ENCODE assay signal across 9 cellular contexts in genomic region chr1:93848352-93848883, GRCh38. TPM values are rescaled to one million over a fixed set of nuclear protein-coding genes. Genes with fewer than 3 reads are reported as not detected.
A peak's percentile ranks its signal among the peaks of the same experiment; 100 is the strongest.
DNase-seq lines count a peak whose midpoint lies in the region; ATAC-seq and TF ChIP-seq lines count a peak whose summit lies in the region.
"Had no signal": no experiment of that assay in that cellular context is flagged by ENCODE, and none has a peak within 500 bp of the region (broad histone marks: within the 10 kb centered on the region; RNA-seq: fewer than 3 reads in every experiment).

No MANE protein-coding gene starts in this region.

- H3K4me1 ChIP-seq in left lung (peaks cover 7 to 39% of the 10 kb centered on the region in 2 donors), thyroid gland (peaks cover 6 to 9% of the 10 kb centered on the region in 2 donors)

- DNase-seq in activated CD8-positive, alpha-beta memory T cell treated with anti-CD3 and anti-CD28 coated beads, Interleukin-2, amount 10 ng/mL, durations not matched to agents 7 days and 5 days: no peak
- DNase-seq in activated CD8-positive, alpha-beta memory T cell treated with anti-CD3 and anti-CD28 coated beads for 24 hours: no peak
- no peak for DNase-seq in activated naive CD8-positive, alpha-beta T cell treated with anti-CD3 and anti-CD28 coated beads, Interleukin-2, amount 50 U/mL, for 24 hours
- DNase-seq in left lung (no peak), thyroid gland (no peak), CD1c-positive myeloid dendritic cell (ENCODE audit: extremely low spot score) (no peak), HuH-7.5 (ENCODE audit: low spot score) (no peak)
- DNase-seq: cortex of kidney had no signal

- H3K36me3 ChIP-seq in left lung (no peaks in the 10 kb centered on the region), thyroid gland (no peaks in the 10 kb centered on the region)

- no peak for TF ChIP-seq POLR2A in thyroid gland (IDR thresholded peaks at IDR 0.05)

- peaks cover 19% of the 10 kb centered on the region for H3K4me1 Mint-ChIP-seq in activated CD8-positive, alpha-beta memory T cell treated with anti-CD3 and anti-CD28 coated beads, Interleukin-2, amount 10 ng/mL, durations not matched to agents 7 days and 5 days
- H3K4me1 Mint-ChIP-seq in activated naive CD8-positive, alpha-beta T cell treated with anti-CD3 and anti-CD28 coated beads, Interleukin-2, amount 50 U/mL, for 24 hours: peaks cover 37% of the 10 kb centered on the region

- H3K4me3 ChIP-seq in left lung (peak overlapping the region; percentile 72 to 87), thyroid gland (replicated peaks in 1 of 3) (peak overlapping the region in 2 of 3 donors; percentile 66 to 78)

- H3K9me3 ChIP-seq in left lung: no peaks in the 10 kb centered on the region
- H3K9me3 ChIP-seq in thyroid gland: no peaks in the 10 kb centered on the region

- peak overlapping the region; percentile 93 for H3K27ac Mint-ChIP-seq in activated CD8-positive, alpha-beta memory T cell treated with anti-CD3 and anti-CD28 coated beads, Interleukin-2, amount 10 ng/mL, durations not matched to agents 7 days and 5 days
- H3K27ac Mint-ChIP-seq in activated naive CD8-positive, alpha-beta T cell treated with anti-CD3 and anti-CD28 coated beads, Interleukin-2, amount 50 U/mL, for 24 hours: peak overlapping the region; percentile 92

- TF ChIP-seq CTCF in left lung (IDR thresholded peaks at IDR 0.05): no peak
- no peak for TF ChIP-seq CTCF in thyroid gland (IDR thresholded peaks at IDR 0.05)

- H3K9me3 Mint-ChIP-seq in activated CD8-positive, alpha-beta memory T cell treated with anti-CD3 and anti-CD28 coated beads, Interleukin-2, amount 10 ng/mL, durations not matched to agents 7 days and 5 days (ENCODE audit: low read depth): peaks cover 3% of the 10 kb centered on the region
- H3K9me3 Mint-ChIP-seq in activated naive CD8-positive, alpha-beta T cell treated with anti-CD3 and anti-CD28 coated beads, Interleukin-2, amount 50 U/mL, for 24 hours: no peaks in the 10 kb centered on the region

- H3K27me3 ChIP-seq in left lung (no peaks in the 10 kb centered on the region), thyroid gland (no peaks in the 10 kb centered on the region)

- H3K27ac ChIP-seq in left lung (peak overlapping the region; percentile 95), thyroid gland (peak overlapping the region; percentile 96 to 99 (median 97))

- peaks cover 7% of the 10 kb centered on the region for H3K27me3 Mint-ChIP-seq in activated CD8-positive, alpha-beta memory T cell treated with anti-CD3 and anti-CD28 coated beads, Interleukin-2, amount 10 ng/mL, durations not matched to agents 7 days and 5 days
- peaks cover 8% of the 10 kb centered on the region for H3K27me3 Mint-ChIP-seq in activated naive CD8-positive, alpha-beta T cell treated with anti-CD3 and anti-CD28 coated beads, Interleukin-2, amount 50 U/mL, for 24 hours

- H3K36me3 Mint-ChIP-seq in activated CD8-positive, alpha-beta memory T cell treated with anti-CD3 and anti-CD28 coated beads, Interleukin-2, amount 10 ng/mL, durations not matched to agents 7 days and 5 days: no peaks in the 10 kb centered on the region
- H3K36me3 Mint-ChIP-seq in activated naive CD8-positive, alpha-beta T cell treated with anti-CD3 and anti-CD28 coated beads, Interleukin-2, amount 50 U/mL, for 24 hours (ENCODE audit: low read depth): peaks cover 2% of the 10 kb centered on the region

- ATAC-seq in activated CD8-positive, alpha-beta memory T cell treated with anti-CD3 and anti-CD28 coated beads, Interleukin-2, amount 10 ng/mL, durations not matched to agents 7 days and 5 days: no peak
- no peak for ATAC-seq in activated naive CD8-positive, alpha-beta T cell treated with anti-CD3 and anti-CD28 coated beads, Interleukin-2, amount 50 U/mL, for 24 hours
- ATAC-seq in left lung (no peak), HG02798 (IDR thresholded peaks at IDR 0.05; ENCODE audit: poor library complexity, unreplicated experiment) (no peak)

- CTCF ChIA-PET in activated CD8-positive, alpha-beta memory T cell treated with anti-CD3 and anti-CD28 coated beads, Interleukin-2, amount 10 ng/mL, durations not matched to agents 7 days and 5 days (lab: Charles Lee): interaction anchor here (1.8 to 2.2 kb wide), 3 partner anchors 34 to 219 kb away, joined by 5 to 9 read pairs (median 5); partner anchors contain the start of gene GCLM

- H3K4me3 Mint-ChIP-seq in activated CD8-positive, alpha-beta memory T cell treated with anti-CD3 and anti-CD28 coated beads, Interleukin-2, amount 10 ng/mL, durations not matched to agents 7 days and 5 days: peak overlapping the region; percentile 88
- peak overlapping the region; percentile 85 for H3K4me3 Mint-ChIP-seq in activated naive CD8-positive, alpha-beta T cell treated with anti-CD3 and anti-CD28 coated beads, Interleukin-2, amount 50 U/mL, for 24 hours

- 66 to 74% methylated on average over 4 of the region's 4 CpGs for WGBS in thyroid gland, 2 donors

- intact Hi-C loops in left lung (cut with DNase I) (loop anchor here in 1 of 2 donors (10.0 kb wide), 1 partner anchor 414 kb away; no protein-coding TSS in a partner anchor), thyroid gland (cut with DNase I) (loop anchor here (10.0 kb wide), 3 partner anchors 224 to 544 kb away; partner anchors contain the start of gene FNBP1L)

RNA-seq across cellular contexts. Expression of gene DNTTIP2, which starts 30.6 kb away (rescaled TPM):
- 10 to 100 TPM; 60.8 to 74.5 TPM for total RNA-seq in activated CD8-positive, alpha-beta memory T cell treated with anti-CD3 and anti-CD28 coated beads, Interleukin-2, amount 10 ng/mL, durations not matched to agents 7 days and 5 days
- 10 to 100 TPM; 35.0 to 45.3 TPM for total RNA-seq in left lung
- 10 to 100 TPM; 21.9 to 32.0 (median 27.2) TPM for total RNA-seq in thyroid gland
